11 cellular contexts compared by ENCODE assay signal in genomic region chr18:48839819-48840490, GRCh38.
DNase-seq lines count a peak whose midpoint lies in the region; ATAC-seq and TF ChIP-seq lines count a peak whose summit lies in the region.
"Had no signal": no experiment of that assay in that cellular context is flagged by ENCODE, and none has a peak within 500 bp of the region (broad histone marks: within the 10 kb centered on the region; RNA-seq: fewer than 3 reads in every experiment).

No MANE protein-coding gene starts in this region.

- no peaks in the 10 kb centered on the region for H3K9me3 Mint-ChIP-seq in CD8-positive, alpha-beta T cell
- H3K9me3 Mint-ChIP-seq in endothelial cell (ENCODE audit: unreplicated experiment) (no peaks in the 10 kb centered on the region), neural crest cell (no peaks in the 10 kb centered on the region)
- H3K9me3 Mint-ChIP-seq: H9 had no signal

- no peak for DNase-seq in CD8-positive, alpha-beta T cell
- DNase-seq in RWPE2 (ENCODE audit: low spot score) (no peak), endothelial cell (ENCODE audit: low spot score) (no peak), neural crest cell (ENCODE audit: low read depth, low spot score) (no peak), NCI-H1930 (lab: John Stamatoyannopoulos, UW) (no peak), G401 (ENCODE audit: low spot score) (no peak), NCI-H2107 treated with DMSO at 0.1 percent for 48 hours (lab: John Stamatoyannopoulos, UW; ENCODE audit: unreplicated experiment) (no peak), H7 (no peak)
- DNase-seq: H9; stimulated activated CD4-positive, alpha-beta T cell treated with anti-CD3 and anti-CD28 coated beads, Interleukin-4, amount 100 ng/mL, for 4 hours; T-helper 9 cell had no signal

- CTCF ChIA-PET in CD8-positive, alpha-beta T cell (lab: Charles Lee) = no interaction called here

- no peak for TF ChIP-seq CTCF in CD8-positive, alpha-beta T cell (IDR thresholded peaks at IDR 0.05)
- no peak for TF ChIP-seq CTCF in RWPE2 (IDR thresholded peaks at IDR 0.05; ENCODE audit: poor library complexity, severe bottlenecking)
- TF ChIP-seq CTCF in endothelial cell (IDR thresholded peaks at IDR 0.05; ENCODE audit: unreplicated experiment) = no peak
- TF ChIP-seq CTCF in neural crest cell (conservative IDR thresholded peaks at IDR 0.05) = no peak

- H3K4me1 ChIP-seq in CD8-positive, alpha-beta T cell (ENCODE audit: insufficient read depth, low read length) = peaks cover 82% of the 10 kb centered on the region
- H3K4me1 ChIP-seq in RWPE2 (ENCODE audit: insufficient read depth, poor library complexity, severe bottlenecking) = peaks cover 40% of the 10 kb centered on the region

- no peak overlapping the region for H3K4me3 ChIP-seq in CD8-positive, alpha-beta T cell (ENCODE audit: low read depth, low read length)
- H3K4me3 ChIP-seq in RWPE2 (ENCODE audit: severe bottlenecking) = no peak overlapping the region
- no peak overlapping the region for H3K4me3 ChIP-seq in H7 (ENCODE audit: insufficient read depth, low read depth, low read length)

- intact Hi-C loops in CD8-positive, alpha-beta T cell (cut with DNase I, micrococcal nuclease) = loop anchor here (5.0 kb wide), 1 partner anchor 72 kb away; no protein-coding TSS in a partner anchor

- peaks cover 79% of the 10 kb centered on the region for H3K4me1 Mint-ChIP-seq in CD8-positive, alpha-beta T cell (ENCODE audit: low read depth)
- peaks cover 58% of the 10 kb centered on the region for H3K4me1 Mint-ChIP-seq in endothelial cell (ENCODE audit: unreplicated experiment)
- H3K4me1 Mint-ChIP-seq in neural crest cell = peaks cover 55% of the 10 kb centered on the region

- POLR2A ChIA-PET in CD8-positive, alpha-beta T cell (lab: Charles Lee) = no interaction called here

- H3K36me3 ChIP-seq in CD8-positive, alpha-beta T cell (ENCODE audit: insufficient read depth, low read length) = no peaks in the 10 kb centered on the region
- H3K36me3 ChIP-seq in RWPE2 (ENCODE audit: low read depth) = no peaks in the 10 kb centered on the region
- H3K36me3 ChIP-seq in H7 (replicated peaks; ENCODE audit: control insufficient read depth, insufficient read depth, low read length) = no peaks in the 10 kb centered on the region

- H3K9me3 ChIP-seq in CD8-positive, alpha-beta T cell (ENCODE audit: low read length) = no peaks in the 10 kb centered on the region
- no peaks in the 10 kb centered on the region for H3K9me3 ChIP-seq in RWPE2 (ENCODE audit: severe bottlenecking)

- no peak overlapping the region for H3K4me3 Mint-ChIP-seq in CD8-positive, alpha-beta T cell
- H3K4me3 Mint-ChIP-seq in endothelial cell (ENCODE audit: unreplicated experiment) = no peak overlapping the region
- H3K4me3 Mint-ChIP-seq in neural crest cell = peak overlapping the region; percentile 38
- H3K4me3 Mint-ChIP-seq: H9 had no signal

- no peaks in the 10 kb centered on the region for H3K27me3 Mint-ChIP-seq in CD8-positive, alpha-beta T cell (ENCODE audit: low read depth)
- H3K27me3 Mint-ChIP-seq in endothelial cell (ENCODE audit: unreplicated experiment) (peaks cover 24% of the 10 kb centered on the region), neural crest cell (ENCODE audit: low read depth) (no peaks in the 10 kb centered on the region)

- ATAC-seq in CD8-positive, alpha-beta T cell = no peak
- no peak for ATAC-seq in RWPE2 (ENCODE audit: low read depth)

- H3K27ac Mint-ChIP-seq in CD8-positive, alpha-beta T cell = peak overlapping the region; percentile 37
- H3K27ac Mint-ChIP-seq in endothelial cell (ENCODE audit: unreplicated experiment) = peak overlapping the region; percentile 55
- H3K27ac Mint-ChIP-seq in neural crest cell (ENCODE audit: unreplicated experiment) = no peak overlapping the region

- H3K27ac ChIP-seq in CD8-positive, alpha-beta T cell (ENCODE audit: low read depth, low read length) = no peak overlapping the region
- H3K27ac ChIP-seq in RWPE2 (ENCODE audit: poor library complexity, severe bottlenecking) = peak overlapping the region; percentile 93

- H3K27me3 ChIP-seq in CD8-positive, alpha-beta T cell (ENCODE audit: insufficient read depth, low read length) = no peaks in the 10 kb centered on the region
- H3K27me3 ChIP-seq in RWPE2 (ENCODE audit: insufficient read depth, poor library complexity, severe bottlenecking) = no peaks in the 10 kb centered on the region
- no peaks in the 10 kb centered on the region for H3K27me3 ChIP-seq in H7 (ENCODE audit: control insufficient read depth, insufficient read depth, low read length)

- in situ Hi-C loops in G401 (cut with HindIII; ENCODE audit: low sequenced_read_pairs) = no loop called here

- H3K36me3 Mint-ChIP-seq in CD8-positive, alpha-beta T cell = no peaks in the 10 kb centered on the region
- no peaks in the 10 kb centered on the region for H3K36me3 Mint-ChIP-seq in endothelial cell (ENCODE audit: low read depth, unreplicated experiment)
- H3K36me3 Mint-ChIP-seq in neural crest cell (ENCODE audit: low read depth) = no peaks in the 10 kb centered on the region
